Comparison of ENCODE assay signal across 1 cellular context in genomic region chr2:117968724-117969121, GRCh38.
TF ChIP-seq lines count a peak whose summit lies in the region.

No MANE protein-coding gene starts in this region.

TF ChIP-seq in HepG2, 621 proteins besides CTCF, POLR2A, EP300 and RAD21:
- TF ChIP-seq NR0B2 (CRISPR knock-in tag; IDR thresholded peaks at IDR 0.05) (no peak), CHD4 (IDR thresholded peaks at IDR 0.05; ENCODE audit: borderline replicate concordance, low read length) (no peak), RARA (CRISPR knock-in tag; IDR thresholded peaks at IDR 0.05) (no peak), JDP2 (CRISPR knock-in tag; IDR thresholded peaks at IDR 0.05; ENCODE audit: borderline replicate concordance) (no peak), ZNF496 (CRISPR knock-in tag; IDR thresholded peaks at IDR 0.05; ENCODE audit: insufficient replicate concordance) (no peak), ZNF572 (CRISPR knock-in tag; IDR thresholded peaks at IDR 0.05) (no peak), SMYD3 (CRISPR knock-in tag; IDR thresholded peaks at IDR 0.05) (no peak), REL (CRISPR knock-in tag; conservative IDR thresholded peaks at IDR 0.05) (no peak), ZNF276 (CRISPR knock-in tag; IDR thresholded peaks at IDR 0.05; ENCODE audit: low read depth) (no peak), KLF11 (CRISPR knock-in tag; IDR thresholded peaks at IDR 0.05) (no peak), ELF3 (CRISPR knock-in tag; IDR thresholded peaks at IDR 0.05) (no peak), ZNF678 (CRISPR knock-in tag; IDR thresholded peaks at IDR 0.05) (no peak), ZNF670 (CRISPR knock-in tag; IDR thresholded peaks at IDR 0.05; ENCODE audit: borderline replicate concordance) (no peak), ZNF292 (CRISPR knock-in tag; IDR thresholded peaks at IDR 0.05; ENCODE audit: borderline replicate concordance, low read depth) (no peak), HOXA3 (CRISPR knock-in tag; IDR thresholded peaks at IDR 0.05) (no peak), ZBTB39 (CRISPR knock-in tag; IDR thresholded peaks at IDR 0.05) (no peak), MAFG (CRISPR knock-in tag; IDR thresholded peaks at IDR 0.05) (no peak), ZFP1 (CRISPR knock-in tag; IDR thresholded peaks at IDR 0.05) (no peak), ZNF782 (CRISPR knock-in tag; IDR thresholded peaks at IDR 0.05; ENCODE audit: borderline replicate concordance) (no peak)
